In the genomic region with DNA sequence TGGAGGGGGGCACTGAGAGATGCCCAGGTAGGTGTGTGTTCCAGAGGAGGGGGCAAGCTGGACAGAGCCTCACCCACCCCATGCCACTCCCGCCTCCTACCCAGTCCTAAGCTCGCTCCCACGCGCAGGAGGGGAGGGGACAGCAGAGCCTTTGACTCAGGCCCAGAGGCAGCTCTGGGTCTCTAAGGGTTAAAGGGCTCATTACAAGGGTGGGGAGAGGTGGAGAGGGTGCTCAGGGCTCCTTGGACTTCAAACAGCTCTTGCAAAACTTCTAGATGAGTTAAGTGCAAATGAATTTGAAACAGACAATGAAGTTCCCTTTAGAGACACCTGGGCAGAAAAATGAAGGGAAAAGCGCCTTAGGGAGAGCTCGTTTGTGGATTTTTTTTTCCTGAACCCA, we compare ENCODE assay signal across 1 cellular context.
TF ChIP-seq lines count a peak whose summit lies in the region.

No MANE protein-coding gene starts in this region.

TF ChIP-seq in SK-N-SH, 30 proteins besides CTCF, POLR2A, EP300 and RAD21 (continued from another document):
- TF ChIP-seq, protein P1, sequence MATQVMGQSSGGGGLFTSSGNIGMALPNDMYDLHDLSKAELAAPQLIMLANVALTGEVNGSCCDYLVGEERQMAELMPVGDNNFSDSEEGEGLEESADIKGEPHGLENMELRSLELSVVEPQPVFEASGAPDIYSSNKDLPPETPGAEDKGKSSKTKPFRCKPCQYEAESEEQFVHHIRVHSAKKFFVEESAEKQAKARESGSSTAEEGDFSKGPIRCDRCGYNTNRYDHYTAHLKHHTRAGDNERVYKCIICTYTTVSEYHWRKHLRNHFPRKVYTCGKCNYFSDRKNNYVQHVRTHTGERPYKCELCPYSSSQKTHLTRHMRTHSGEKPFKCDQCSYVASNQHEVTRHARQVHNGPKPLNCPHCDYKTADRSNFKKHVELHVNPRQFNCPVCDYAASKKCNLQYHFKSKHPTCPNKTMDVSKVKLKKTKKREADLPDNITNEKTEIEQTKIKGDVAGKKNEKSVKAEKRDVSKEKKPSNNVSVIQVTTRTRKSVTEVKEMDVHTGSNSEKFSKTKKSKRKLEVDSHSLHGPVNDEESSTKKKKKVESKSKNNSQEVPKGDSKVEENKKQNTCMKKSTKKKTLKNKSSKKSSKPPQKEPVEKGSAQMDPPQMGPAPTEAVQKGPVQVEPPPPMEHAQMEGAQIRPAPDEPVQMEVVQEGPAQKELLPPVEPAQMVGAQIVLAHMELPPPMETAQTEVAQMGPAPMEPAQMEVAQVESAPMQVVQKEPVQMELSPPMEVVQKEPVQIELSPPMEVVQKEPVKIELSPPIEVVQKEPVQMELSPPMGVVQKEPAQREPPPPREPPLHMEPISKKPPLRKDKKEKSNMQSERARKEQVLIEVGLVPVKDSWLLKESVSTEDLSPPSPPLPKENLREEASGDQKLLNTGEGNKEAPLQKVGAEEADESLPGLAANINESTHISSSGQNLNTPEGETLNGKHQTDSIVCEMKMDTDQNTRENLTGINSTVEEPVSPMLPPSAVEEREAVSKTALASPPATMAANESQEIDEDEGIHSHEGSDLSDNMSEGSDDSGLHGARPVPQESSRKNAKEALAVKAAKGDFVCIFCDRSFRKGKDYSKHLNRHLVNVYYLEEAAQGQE (IDR thresholded peaks at IDR 0.05; ENCODE audit: low read depth, low read length) = no peak
- TF ChIP-seq POLR2AphosphoS5 (IDR thresholded peaks at IDR 0.05; ENCODE audit: low read depth, low read length) = no peak
- no peak for TF ChIP-seq NRF1 (IDR thresholded peaks at IDR 0.05; ENCODE audit: low read depth, low read length)
- TF ChIP-seq RXRA (IDR thresholded peaks at IDR 0.05; ENCODE audit: borderline replicate concordance, low read depth) = no peak
